Comparison of ENCODE assay signal across 11 cellular contexts in genomic region chr4:1193206-1194027, GRCh38. TPM values are rescaled to one million over a fixed set of nuclear protein-coding genes. Genes with fewer than 3 reads are reported as not detected.
A peak's percentile ranks its signal among the peaks of the same experiment; 100 is the strongest.
DNase-seq lines count a peak whose midpoint lies in the region; ATAC-seq, FAIRE-seq and TF ChIP-seq lines count a peak whose summit lies in the region.
"Had no signal": no experiment of that assay in that cellular context is flagged by ENCODE, and none has a peak within 500 bp of the region (broad histone marks: within the 10 kb centered on the region; RNA-seq: fewer than 3 reads in every experiment).

No MANE protein-coding gene starts in this region.

- H3K4me2 ChIP-seq in A549 = peak overlapping the region; percentile 51; the same call in 2 of the 3 replicates

- H3K9ac ChIP-seq in rectal smooth muscle tissue (ENCODE audit: low read length) = no peak overlapping the region
- H3K9ac ChIP-seq: parathyroid adenoma had no signal

- TF ChIP-seq RAD21 in A549 (conservative IDR thresholded peaks at IDR 0.05 in 1 of 2, IDR thresholded peaks at IDR 0.05 in 1 of 2) = no peak

- CTCF ChIA-PET in A549 (lab: Yijun Ruan, JAX) = interaction anchor here (0.6 to 1.5 kb wide), 2 partner anchors 10 to 27 kb away, joined by 3 to 4 read pairs; no protein-coding TSS in a partner anchor

- no peak for TF ChIP-seq EP300 in A549 (IDR thresholded peaks at IDR 0.05)

- peak overlapping the region; percentile 73 to 89; a peak in 5 of 6 replicates for H3K27ac ChIP-seq in A549
- H3K27ac ChIP-seq in SJCRH30 = peak overlapping the region; percentile 56; the same call in 1 of the 2 replicates
- peak overlapping the region in 9 of 10 donors; percentile 56 to 92 (median 84) for H3K27ac ChIP-seq in heart right ventricle
- peak overlapping the region; percentile 95 for H3K27ac ChIP-seq in rectal smooth muscle tissue (ENCODE audit: low read depth, low read length)
- H3K27ac ChIP-seq: parathyroid adenoma had no signal

- H3K9me3 ChIP-seq in A549 = no peaks in the 10 kb centered on the region
- H3K9me3 ChIP-seq in SJCRH30 (replicated peaks) = no peaks in the 10 kb centered on the region
- H3K9me3 ChIP-seq in heart right ventricle = no peaks in the 10 kb centered on the region

- H3K36me3 ChIP-seq in SJCRH30 = no peaks in the 10 kb centered on the region
- H3K36me3 ChIP-seq in heart right ventricle = no peaks in the 10 kb centered on the region
- no peaks in the 10 kb centered on the region for H3K36me3 ChIP-seq in rectal smooth muscle tissue (ENCODE audit: control insufficient read depth, insufficient read depth, low read length)

- no peak overlapping the region for H3K4me3 ChIP-seq in A549
- H3K4me3 ChIP-seq in SJCRH30 = peak overlapping the region; percentile 51
- H3K4me3 ChIP-seq in heart right ventricle = no peak overlapping the region
- H3K4me3 ChIP-seq in rectal smooth muscle tissue (ENCODE audit: low read length) = no peak overlapping the region

- no peak for FAIRE-seq in A549 (lab: Jason Lieb, UNC)

- ATAC-seq in A549 (no peak; a peak in 1 of 6 replicates), heart right ventricle (peak in 3 of 8 donors; percentile 0 to 10 (median 8)), HG02623 (IDR thresholded peaks at IDR 0.05; ENCODE audit: unreplicated experiment) (no peak)
- ATAC-seq: activated T-helper 17 cell treated with anti-CD3 and anti-CD28 coated beads, Interleukin-2, amount 50 U/mL, for 72 hours had no signal

- POLR2A ChIA-PET in A549 (lab: Yijun Ruan, JAX) = no interaction called here

- WGBS in A549 (ENCODE audit: missing lambda C conversion rate) = no CpG with 5 or more reads among the region's 28 CpGs
- WGBS in heart right ventricle, 2 donors = 45 to 57% methylated on average over 27 to 28 of the region's 28 CpGs

- no peak for TF ChIP-seq CTCF in A549 (IDR thresholded peaks at IDR 0.05)
- TF ChIP-seq CTCF in heart right ventricle (IDR thresholded peaks at IDR 0.05) = no peak

- H3K27me3 ChIP-seq in SJCRH30 (no peaks in the 10 kb centered on the region), heart right ventricle (no peaks in the 10 kb centered on the region), rectal smooth muscle tissue (ENCODE audit: control insufficient read depth, insufficient read depth, low read length) (no peaks in the 10 kb centered on the region)

- H3K4me1 ChIP-seq in A549 (peaks cover 19% of the 10 kb centered on the region), SJCRH30 (peaks cover 28% of the 10 kb centered on the region), heart right ventricle (peaks cover 15 to 33% (median 31%) of the 10 kb centered on the region in 9 donors), rectal smooth muscle tissue (ENCODE audit: control insufficient read depth, insufficient read depth, low read length) (peaks cover 23% of the 10 kb centered on the region)

- intact Hi-C loops in heart right ventricle (cut with DNase I) = loop anchor here in 1 of 10 donors (2.0 kb wide), 1 partner anchor 21 kb away; the partner anchor contains the start of gene SPON2

- DNase-seq in A549 (ENCODE audit: low read depth in 1 of 2, low spot score in 1 of 2) (no peak), SJCRH30 (peak in 1 of 2 experiments; percentile 2), heart right ventricle (peak; percentile 13 to 21), DMS114 treated with DMSO at 0.1 percent for 48 hours (lab: John Stamatoyannopoulos, UW; ENCODE audit: unreplicated experiment) (no peak), UCSD-AML1 (lab: John Stamatoyannopoulos, UW; ENCODE audit: unreplicated experiment) (no peak)
- no peak for DNase-seq in stimulated activated CD4-positive, alpha-beta T cell treated with anti-CD3 and anti-CD28 coated beads, Interleukin-4, amount 100 ng/mL, for 24 hours
- DNase-seq: NCI-H526 treated with DMSO at 0.1 percent for 48 hours had no signal

- no peak for TF ChIP-seq POLR2A in A549 (IDR thresholded peaks at IDR 0.05; ENCODE audit: low read length)

TF ChIP-seq in A549, 52 proteins besides CTCF, POLR2A, EP300 and RAD21 (continues in another document):
- TF ChIP-seq TFCP2L1 (CRISPR knock-in tag; IDR thresholded peaks at IDR 0.05) = no peak
- no peak for TF ChIP-seq ESRRA (IDR thresholded peaks at IDR 0.05; ENCODE audit: borderline replicate concordance, low read length)
- no peak for TF ChIP-seq HMGXB4 (CRISPR knock-in tag; IDR thresholded peaks at IDR 0.05; ENCODE audit: borderline replicate concordance)
- TF ChIP-seq FOXS1 (CRISPR knock-in tag; IDR thresholded peaks at IDR 0.05) = no peak
- no peak for TF ChIP-seq USF2 (IDR thresholded peaks at IDR 0.05)
- no peak for TF ChIP-seq SMC3 (IDR thresholded peaks at IDR 0.05)
- TF ChIP-seq ZFP36 (IDR thresholded peaks at IDR 0.05; ENCODE audit: borderline replicate concordance, partially characterized antibody) = no peak
- TF ChIP-seq NR3C1 (IDR thresholded peaks at IDR 0.05) = no peak
- no peak for TF ChIP-seq RNF2 (IDR thresholded peaks at IDR 0.05; ENCODE audit: borderline replicate concordance, low read depth)
- no peak for TF ChIP-seq KDM1A (IDR thresholded peaks at IDR 0.05; ENCODE audit: low read depth)
- TF ChIP-seq HES2 (IDR thresholded peaks at IDR 0.05) = no peak
- no peak for TF ChIP-seq PHF8 (IDR thresholded peaks at IDR 0.05; ENCODE audit: borderline replicate concordance, low read depth)
- TF ChIP-seq REST (IDR thresholded peaks at IDR 0.05) = no peak

RNA-seq across cellular contexts. Expression of gene SPON2, which starts 21.0 kb away (rescaled TPM):
- 0.12 and 0.24 TPM in 2 replicates for polyA plus RNA-seq in A549 (2011; rRNA removed)
- 0.04 and 0.10 TPM in 2 replicates for polyA plus RNA-seq in A549 (2012; cell fraction: cytosol; rRNA removed)
- polyA plus RNA-seq in A549 (2012; cell fraction: nucleus; rRNA removed) = 0.60 and 0.73 TPM in 2 replicates
- 0.07 to 0.54 TPM (median 0.15 TPM) in 3 replicates for polyA plus RNA-seq in A549 (2017; fragmentation: RNase III; extraction: RNeasy Plus Mini Kit Qiagen cat#74134 plus additional on column Dnase treatment)
- polyA minus RNA-seq in A549 (2011; rRNA and poly(A)+ RNA removed) = 0.29 and 0.63 TPM in 2 replicates
- 2.5 and 3.2 TPM in 2 replicates for total RNA-seq in SJCRH30 (2014; rRNA removed; shearing (Covaris generic))
- 10 to 100 TPM in 7 of 10 donors, 1 to 10 TPM in 3; 5.3 to 25.5 (median 11.6) TPM for total RNA-seq in heart right ventricle
- 10 to 100 TPM; 14.5 to 40.5 TPM for polyA plus RNA-seq in heart right ventricle

RNA-seq across cellular contexts. Expression of gene CTBP1, which starts 55.5 kb away (rescaled TPM):
- polyA plus RNA-seq in A549 (2011; rRNA removed) (39.3 and 43.1 TPM in 2 replicates), A549 (2017; fragmentation: RNase III; extraction: RNeasy Plus Mini Kit Qiagen cat#74134 plus additional on column Dnase treatment) (85.3 to 94.1 TPM (median 93.1 TPM) in 3 replicates), heart right ventricle (100 to 1,000 TPM in 1 of 2 donors, 10 to 100 TPM in 1; 98.6 to 105 TPM)
- polyA plus RNA-seq in A549 (2012; cell fraction: cytosol; rRNA removed) = 193 and 300 TPM in 2 replicates
- polyA plus RNA-seq in A549 (2012; cell fraction: nucleus; rRNA removed) = 430 and 585 TPM in 2 replicates
- polyA minus RNA-seq in A549 (2011; rRNA and poly(A)+ RNA removed) = 64.1 and 89.8 TPM in 2 replicates
- 141 and 143 TPM in 2 replicates for total RNA-seq in SJCRH30 (2014; rRNA removed; shearing (Covaris generic))
- total RNA-seq in heart right ventricle = 100 to 1,000 TPM; 115 to 132 (median 122) TPM

Comparison
In these comparisons a context has a peak if more than half of its experiments do, and no peak if none do; other contexts are left out.
1. DNase-seq: peak in heart right ventricle (2 of 2); none in A549 (0 of 2), stimulated activated CD4-positive, alpha-beta T cell treated with anti-CD3 and anti-CD28 coated beads, Interleukin-4, amount 100 ng/mL, for 24 hours (single experiment), DMS114 treated with DMSO at 0.1 percent for 48 hours (single experiment) and UCSD-AML1 (single experiment).
2. Peak in every context shown above with its lines, with median percentiles within 50 percentile points of each other: H3K27ac ChIP-seq.